ENCODE assay signal across 1 cellular context in the genomic region with DNA sequence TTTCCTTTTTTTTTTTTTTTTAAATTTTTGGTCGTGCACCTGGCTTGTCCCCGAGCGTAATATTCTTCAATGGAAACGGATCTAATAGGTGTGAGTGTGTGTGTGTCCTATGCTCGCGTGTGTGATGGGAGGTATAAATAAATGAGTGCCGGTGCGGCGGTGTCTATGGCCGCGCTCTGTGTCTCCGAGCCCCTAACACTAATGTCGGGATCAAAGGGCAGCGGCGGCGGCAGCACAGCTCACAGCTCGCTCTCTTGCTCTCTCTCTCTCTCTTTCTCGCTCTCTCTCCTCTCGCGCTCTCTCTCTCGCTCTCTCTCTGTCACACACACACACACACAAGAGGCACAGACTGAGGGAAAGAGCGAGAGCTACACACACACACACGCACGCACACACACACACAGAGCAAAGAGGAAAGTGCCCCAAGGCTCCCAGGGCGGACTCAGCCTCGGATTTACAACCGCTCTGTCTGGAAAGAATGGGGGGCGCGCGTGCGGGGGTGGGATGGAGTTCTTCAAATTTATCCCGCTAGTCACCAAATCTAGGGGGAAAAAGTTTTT.
TF ChIP-seq lines count a peak whose summit lies in the region.

A gene with protein sequence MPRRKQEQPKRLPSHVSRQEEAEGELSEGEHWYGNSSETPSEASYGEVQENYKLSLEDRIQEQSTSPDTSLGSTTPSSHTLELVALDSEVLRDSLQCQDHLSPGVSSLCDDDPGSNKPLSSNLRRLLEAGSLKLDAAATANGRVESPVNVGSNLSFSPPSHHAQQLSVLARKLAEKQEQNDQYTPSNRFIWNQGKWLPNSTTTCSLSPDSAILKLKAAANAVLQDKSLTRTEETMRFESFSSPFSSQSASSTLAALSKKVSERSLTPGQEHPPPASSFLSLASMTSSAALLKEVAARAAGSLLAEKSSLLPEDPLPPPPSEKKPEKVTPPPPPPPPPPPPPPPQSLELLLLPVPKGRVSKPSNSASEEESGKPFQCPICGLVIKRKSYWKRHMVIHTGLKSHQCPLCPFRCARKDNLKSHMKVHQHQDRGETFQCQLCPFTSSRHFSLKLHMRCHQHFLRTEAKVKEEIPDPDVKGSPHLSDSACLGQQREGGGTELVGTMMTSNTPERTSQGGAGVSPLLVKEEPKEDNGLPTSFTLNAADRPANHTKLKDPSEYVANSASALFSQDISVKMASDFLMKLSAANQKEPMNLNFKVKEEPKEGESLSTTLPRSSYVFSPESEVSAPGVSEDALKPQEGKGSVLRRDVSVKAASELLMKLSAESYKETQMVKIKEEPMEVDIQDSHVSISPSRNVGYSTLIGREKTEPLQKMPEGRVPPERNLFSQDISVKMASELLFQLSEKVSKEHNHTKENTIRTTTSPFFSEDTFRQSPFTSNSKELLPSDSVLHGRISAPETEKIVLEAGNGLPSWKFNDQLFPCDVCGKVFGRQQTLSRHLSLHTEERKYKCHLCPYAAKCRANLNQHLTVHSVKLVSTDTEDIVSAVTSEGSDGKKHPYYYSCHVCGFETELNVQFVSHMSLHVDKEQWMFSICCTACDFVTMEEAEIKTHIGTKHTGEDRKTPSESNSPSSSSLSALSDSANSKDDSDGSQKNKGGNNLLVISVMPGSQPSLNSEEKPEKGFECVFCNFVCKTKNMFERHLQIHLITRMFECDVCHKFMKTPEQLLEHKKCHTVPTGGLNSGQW (minus strand): TSS at position 206 of the 560 bp plus-strand sequence. CDS start 416 bp downstream, outside the sequence.

TF ChIP-seq in HepG2, 621 proteins besides CTCF, POLR2A, EP300 and RAD21 (continued from another document and continues in another):
- TF ChIP-seq, protein P1, sequence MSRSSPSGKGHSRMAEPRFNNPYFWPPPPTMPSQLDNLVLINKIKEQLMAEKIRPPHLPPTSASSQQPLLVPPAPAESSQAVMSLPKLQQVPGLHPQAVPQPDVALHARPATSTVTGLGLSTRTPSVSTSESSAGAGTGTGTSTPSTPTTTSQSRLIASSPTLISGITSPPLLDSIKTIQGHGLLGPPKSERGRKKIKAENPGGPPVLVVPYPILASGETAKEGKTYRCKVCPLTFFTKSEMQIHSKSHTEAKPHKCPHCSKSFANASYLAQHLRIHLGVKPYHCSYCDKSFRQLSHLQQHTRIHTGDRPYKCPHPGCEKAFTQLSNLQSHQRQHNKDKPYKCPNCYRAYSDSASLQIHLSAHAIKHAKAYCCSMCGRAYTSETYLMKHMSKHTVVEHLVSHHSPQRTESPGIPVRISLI (CRISPR knock-in tag; IDR thresholded peaks at IDR 0.05; ENCODE audit: borderline replicate concordance) = peak; percentile 44; the same call in 1 of the 2 replicates
- TF ChIP-seq MAFF (IDR thresholded peaks at IDR 0.05; ENCODE audit: low read depth, low read length) (no peak), HDAC2 (CRISPR knock-in tag; IDR thresholded peaks at IDR 0.05) (peak; percentile 81), ZNF749 (CRISPR knock-in tag; IDR thresholded peaks at IDR 0.05; ENCODE audit: borderline replicate concordance) (peak; percentile 48; the same call in 1 of the 2 replicates), DMAP1 (CRISPR knock-in tag; IDR thresholded peaks at IDR 0.05) (peak; percentile 78), GFI1 (CRISPR knock-in tag; IDR thresholded peaks at IDR 0.05; ENCODE audit: borderline replicate concordance) (no peak; the same call in 1 of the 2 replicates), ZNF589 (CRISPR knock-in tag; conservative IDR thresholded peaks at IDR 0.05) (no peak), ZBTB1 (CRISPR knock-in tag; IDR thresholded peaks at IDR 0.05; ENCODE audit: borderline replicate concordance) (no peak), ZNF251 (CRISPR knock-in tag; IDR thresholded peaks at IDR 0.05) (0 out of 2 replicates have a peak, but pooled peaks have one; percentile 32), ADNP (CRISPR knock-in tag; IDR thresholded peaks at IDR 0.05) (no peak), SP5 (CRISPR knock-in tag; IDR thresholded peaks at IDR 0.05; ENCODE audit: borderline replicate concordance, low read depth) (no peak), THAP11 (CRISPR knock-in tag; IDR thresholded peaks at IDR 0.05) (0 out of 2 replicates have a peak, but pooled peaks have one; percentile 46), EZH2 (conservative IDR thresholded peaks at IDR 0.05; ENCODE audit: low read depth, low read length) (no peak), ZNF672 (CRISPR knock-in tag; IDR thresholded peaks at IDR 0.05) (no peak), ATF1 (CRISPR knock-in tag; IDR thresholded peaks at IDR 0.05) (no peak), STAT5B (CRISPR knock-in tag; IDR thresholded peaks at IDR 0.05) (no peak), CENPX (CRISPR knock-in tag; IDR thresholded peaks at IDR 0.05) (no peak), ZBTB20 (CRISPR knock-in tag; IDR thresholded peaks at IDR 0.05; ENCODE audit: borderline replicate concordance, low read depth) (no peak), DPF2 (CRISPR knock-in tag; IDR thresholded peaks at IDR 0.05; ENCODE audit: borderline replicate concordance, low read depth) (peak; percentile 64; the same call in 1 of the 2 replicates), ARNTL (CRISPR knock-in tag; IDR thresholded peaks at IDR 0.05) (no peak), RAD51 (IDR thresholded peaks at IDR 0.05; ENCODE audit: borderline replicate concordance) (no peak), POGZ (CRISPR knock-in tag; IDR thresholded peaks at IDR 0.05) (0 out of 2 replicates have a peak, but pooled peaks have one; percentile 63), PCBP2 (optimal IDR thresholded peaks at IDR 0.05; ENCODE audit: low read depth, low read length, poor library complexity, severe bottlenecking) (no peak)
- TF ChIP-seq, protein P2, sequence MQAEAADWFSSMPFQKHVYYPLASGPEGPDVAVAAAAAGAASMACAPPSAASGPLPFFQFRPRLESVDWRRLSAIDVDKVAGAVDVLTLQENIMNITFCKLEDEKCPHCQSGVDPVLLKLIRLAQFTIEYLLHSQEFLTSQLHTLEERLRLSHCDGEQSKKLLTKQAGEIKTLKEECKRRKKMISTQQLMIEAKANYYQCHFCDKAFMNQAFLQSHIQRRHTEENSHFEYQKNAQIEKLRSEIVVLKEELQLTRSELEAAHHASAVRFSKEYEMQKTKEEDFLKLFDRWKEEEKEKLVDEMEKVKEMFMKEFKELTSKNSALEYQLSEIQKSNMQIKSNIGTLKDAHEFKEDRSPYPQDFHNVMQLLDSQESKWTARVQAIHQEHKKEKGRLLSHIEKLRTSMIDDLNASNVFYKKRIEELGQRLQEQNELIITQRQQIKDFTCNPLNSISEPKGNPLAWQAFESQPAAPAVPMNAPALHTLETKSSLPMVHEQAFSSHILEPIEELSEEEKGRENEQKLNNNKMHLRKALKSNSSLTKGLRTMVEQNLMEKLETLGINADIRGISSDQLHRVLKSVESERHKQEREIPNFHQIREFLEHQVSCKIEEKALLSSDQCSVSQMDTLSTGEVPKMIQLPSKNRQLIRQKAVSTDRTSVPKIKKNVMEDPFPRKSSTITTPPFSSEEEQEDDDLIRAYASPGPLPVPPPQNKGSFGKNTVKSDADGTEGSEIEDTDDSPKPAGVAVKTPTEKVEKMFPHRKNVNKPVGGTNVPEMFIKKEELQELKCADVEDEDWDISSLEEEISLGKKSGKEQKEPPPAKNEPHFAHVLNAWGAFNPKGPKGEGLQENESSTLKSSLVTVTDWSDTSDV (CRISPR knock-in tag; IDR thresholded peaks at IDR 0.05) = no peak
- TF ChIP-seq, protein P3, sequence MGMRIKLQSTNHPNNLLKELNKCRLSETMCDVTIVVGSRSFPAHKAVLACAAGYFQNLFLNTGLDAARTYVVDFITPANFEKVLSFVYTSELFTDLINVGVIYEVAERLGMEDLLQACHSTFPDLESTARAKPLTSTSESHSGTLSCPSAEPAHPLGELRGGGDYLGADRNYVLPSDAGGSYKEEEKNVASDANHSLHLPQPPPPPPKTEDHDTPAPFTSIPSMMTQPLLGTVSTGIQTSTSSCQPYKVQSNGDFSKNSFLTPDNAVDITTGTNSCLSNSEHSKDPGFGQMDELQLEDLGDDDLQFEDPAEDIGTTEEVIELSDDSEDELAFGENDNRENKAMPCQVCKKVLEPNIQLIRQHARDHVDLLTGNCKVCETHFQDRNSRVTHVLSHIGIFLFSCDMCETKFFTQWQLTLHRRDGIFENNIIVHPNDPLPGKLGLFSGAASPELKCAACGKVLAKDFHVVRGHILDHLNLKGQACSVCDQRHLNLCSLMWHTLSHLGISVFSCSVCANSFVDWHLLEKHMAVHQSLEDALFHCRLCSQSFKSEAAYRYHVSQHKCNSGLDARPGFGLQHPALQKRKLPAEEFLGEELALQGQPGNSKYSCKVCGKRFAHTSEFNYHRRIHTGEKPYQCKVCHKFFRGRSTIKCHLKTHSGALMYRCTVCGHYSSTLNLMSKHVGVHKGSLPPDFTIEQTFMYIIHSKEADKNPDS (CRISPR knock-in tag; IDR thresholded peaks at IDR 0.05) = no peak
- TF ChIP-seq, protein P4, sequence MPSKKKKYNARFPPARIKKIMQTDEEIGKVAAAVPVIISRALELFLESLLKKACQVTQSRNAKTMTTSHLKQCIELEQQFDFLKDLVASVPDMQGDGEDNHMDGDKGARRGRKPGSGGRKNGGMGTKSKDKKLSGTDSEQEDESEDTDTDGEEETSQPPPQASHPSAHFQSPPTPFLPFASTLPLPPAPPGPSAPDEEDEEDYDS (CRISPR knock-in tag; IDR thresholded peaks at IDR 0.05) = no peak
- TF ChIP-seq, protein P5, sequence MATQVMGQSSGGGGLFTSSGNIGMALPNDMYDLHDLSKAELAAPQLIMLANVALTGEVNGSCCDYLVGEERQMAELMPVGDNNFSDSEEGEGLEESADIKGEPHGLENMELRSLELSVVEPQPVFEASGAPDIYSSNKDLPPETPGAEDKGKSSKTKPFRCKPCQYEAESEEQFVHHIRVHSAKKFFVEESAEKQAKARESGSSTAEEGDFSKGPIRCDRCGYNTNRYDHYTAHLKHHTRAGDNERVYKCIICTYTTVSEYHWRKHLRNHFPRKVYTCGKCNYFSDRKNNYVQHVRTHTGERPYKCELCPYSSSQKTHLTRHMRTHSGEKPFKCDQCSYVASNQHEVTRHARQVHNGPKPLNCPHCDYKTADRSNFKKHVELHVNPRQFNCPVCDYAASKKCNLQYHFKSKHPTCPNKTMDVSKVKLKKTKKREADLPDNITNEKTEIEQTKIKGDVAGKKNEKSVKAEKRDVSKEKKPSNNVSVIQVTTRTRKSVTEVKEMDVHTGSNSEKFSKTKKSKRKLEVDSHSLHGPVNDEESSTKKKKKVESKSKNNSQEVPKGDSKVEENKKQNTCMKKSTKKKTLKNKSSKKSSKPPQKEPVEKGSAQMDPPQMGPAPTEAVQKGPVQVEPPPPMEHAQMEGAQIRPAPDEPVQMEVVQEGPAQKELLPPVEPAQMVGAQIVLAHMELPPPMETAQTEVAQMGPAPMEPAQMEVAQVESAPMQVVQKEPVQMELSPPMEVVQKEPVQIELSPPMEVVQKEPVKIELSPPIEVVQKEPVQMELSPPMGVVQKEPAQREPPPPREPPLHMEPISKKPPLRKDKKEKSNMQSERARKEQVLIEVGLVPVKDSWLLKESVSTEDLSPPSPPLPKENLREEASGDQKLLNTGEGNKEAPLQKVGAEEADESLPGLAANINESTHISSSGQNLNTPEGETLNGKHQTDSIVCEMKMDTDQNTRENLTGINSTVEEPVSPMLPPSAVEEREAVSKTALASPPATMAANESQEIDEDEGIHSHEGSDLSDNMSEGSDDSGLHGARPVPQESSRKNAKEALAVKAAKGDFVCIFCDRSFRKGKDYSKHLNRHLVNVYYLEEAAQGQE (IDR thresholded peaks at IDR 0.05; ENCODE audit: borderline replicate concordance in 1 of 2, low read depth in 1 of 2, low read length in 2 of 2) = peak in 1 of 2 experiments; percentile 56; a peak in 1 of 4 replicates
- TF ChIP-seq, protein P6, sequence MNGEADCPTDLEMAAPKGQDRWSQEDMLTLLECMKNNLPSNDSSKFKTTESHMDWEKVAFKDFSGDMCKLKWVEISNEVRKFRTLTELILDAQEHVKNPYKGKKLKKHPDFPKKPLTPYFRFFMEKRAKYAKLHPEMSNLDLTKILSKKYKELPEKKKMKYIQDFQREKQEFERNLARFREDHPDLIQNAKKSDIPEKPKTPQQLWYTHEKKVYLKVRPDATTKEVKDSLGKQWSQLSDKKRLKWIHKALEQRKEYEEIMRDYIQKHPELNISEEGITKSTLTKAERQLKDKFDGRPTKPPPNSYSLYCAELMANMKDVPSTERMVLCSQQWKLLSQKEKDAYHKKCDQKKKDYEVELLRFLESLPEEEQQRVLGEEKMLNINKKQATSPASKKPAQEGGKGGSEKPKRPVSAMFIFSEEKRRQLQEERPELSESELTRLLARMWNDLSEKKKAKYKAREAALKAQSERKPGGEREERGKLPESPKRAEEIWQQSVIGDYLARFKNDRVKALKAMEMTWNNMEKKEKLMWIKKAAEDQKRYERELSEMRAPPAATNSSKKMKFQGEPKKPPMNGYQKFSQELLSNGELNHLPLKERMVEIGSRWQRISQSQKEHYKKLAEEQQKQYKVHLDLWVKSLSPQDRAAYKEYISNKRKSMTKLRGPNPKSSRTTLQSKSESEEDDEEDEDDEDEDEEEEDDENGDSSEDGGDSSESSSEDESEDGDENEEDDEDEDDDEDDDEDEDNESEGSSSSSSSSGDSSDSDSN (CRISPR knock-in tag; IDR thresholded peaks at IDR 0.05) = peak; percentile 77
- TF ChIP-seq, protein P7, sequence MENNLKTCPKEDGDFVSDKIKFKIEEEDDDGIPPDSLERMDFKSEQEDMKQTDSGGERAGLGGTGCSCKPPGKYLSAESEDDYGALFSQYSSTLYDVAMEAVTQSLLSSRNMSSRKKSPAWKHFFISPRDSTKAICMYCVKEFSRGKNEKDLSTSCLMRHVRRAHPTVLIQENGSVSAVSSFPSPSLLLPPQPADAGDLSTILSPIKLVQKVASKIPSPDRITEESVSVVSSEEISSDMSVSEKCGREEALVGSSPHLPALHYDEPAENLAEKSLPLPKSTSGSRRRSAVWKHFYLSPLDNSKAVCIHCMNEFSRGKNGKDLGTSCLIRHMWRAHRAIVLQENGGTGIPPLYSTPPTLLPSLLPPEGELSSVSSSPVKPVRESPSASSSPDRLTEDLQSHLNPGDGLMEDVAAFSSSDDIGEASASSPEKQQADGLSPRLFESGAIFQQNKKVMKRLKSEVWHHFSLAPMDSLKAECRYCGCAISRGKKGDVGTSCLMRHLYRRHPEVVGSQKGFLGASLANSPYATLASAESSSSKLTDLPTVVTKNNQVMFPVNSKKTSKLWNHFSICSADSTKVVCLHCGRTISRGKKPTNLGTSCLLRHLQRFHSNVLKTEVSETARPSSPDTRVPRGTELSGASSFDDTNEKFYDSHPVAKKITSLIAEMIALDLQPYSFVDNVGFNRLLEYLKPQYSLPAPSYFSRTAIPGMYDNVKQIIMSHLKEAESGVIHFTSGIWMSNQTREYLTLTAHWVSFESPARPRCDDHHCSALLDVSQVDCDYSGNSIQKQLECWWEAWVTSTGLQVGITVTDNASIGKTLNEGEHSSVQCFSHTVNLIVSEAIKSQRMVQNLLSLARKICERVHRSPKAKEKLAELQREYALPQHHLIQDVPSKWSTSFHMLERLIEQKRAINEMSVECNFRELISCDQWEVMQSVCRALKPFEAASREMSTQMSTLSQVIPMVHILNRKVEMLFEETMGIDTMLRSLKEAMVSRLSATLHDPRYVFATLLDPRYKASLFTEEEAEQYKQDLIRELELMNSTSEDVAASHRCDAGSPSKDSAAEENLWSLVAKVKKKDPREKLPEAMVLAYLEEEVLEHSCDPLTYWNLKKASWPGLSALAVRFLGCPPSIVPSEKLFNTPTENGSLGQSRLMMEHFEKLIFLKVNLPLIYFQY (CRISPR knock-in tag; IDR thresholded peaks at IDR 0.05; ENCODE audit: borderline replicate concordance) = no peak
- TF ChIP-seq, protein P8, sequence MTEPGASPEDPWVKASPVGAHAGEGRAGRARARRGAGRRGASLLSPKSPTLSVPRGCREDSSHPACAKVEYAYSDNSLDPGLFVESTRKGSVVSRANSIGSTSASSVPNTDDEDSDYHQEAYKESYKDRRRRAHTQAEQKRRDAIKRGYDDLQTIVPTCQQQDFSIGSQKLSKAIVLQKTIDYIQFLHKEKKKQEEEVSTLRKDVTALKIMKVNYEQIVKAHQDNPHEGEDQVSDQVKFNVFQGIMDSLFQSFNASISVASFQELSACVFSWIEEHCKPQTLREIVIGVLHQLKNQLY (CRISPR knock-in tag; IDR thresholded peaks at IDR 0.05) = no peak
- TF ChIP-seq, protein P9, sequence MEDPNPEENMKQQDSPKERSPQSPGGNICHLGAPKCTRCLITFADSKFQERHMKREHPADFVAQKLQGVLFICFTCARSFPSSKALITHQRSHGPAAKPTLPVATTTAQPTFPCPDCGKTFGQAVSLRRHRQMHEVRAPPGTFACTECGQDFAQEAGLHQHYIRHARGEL (CRISPR knock-in tag; IDR thresholded peaks at IDR 0.05) = no peak
